In genomic region chr14:54565236-54566151, GRCh38 we compare ENCODE assay signal across 8 cellular contexts. TPM values are rescaled to one million over a fixed set of nuclear protein-coding genes. Genes with fewer than 3 reads are reported as not detected.
DNase-seq lines count a peak whose midpoint lies in the region; ATAC-seq and TF ChIP-seq lines count a peak whose summit lies in the region.

No MANE protein-coding gene starts in this region.

- peaks cover 23% of the 10 kb centered on the region for H3K4me1 Mint-ChIP-seq in activated CD8-positive, alpha-beta T cell treated with anti-CD3 and anti-CD28 coated beads, Interleukin-2, amount 10 ng/mL, durations not matched to agents 7 days and 5 days (ENCODE audit: low read depth)

- peak; percentile 10; the same call in 1 of the 2 replicates for TF ChIP-seq CTCF in AG10803 (conservative IDR thresholded peaks at IDR 0.05; ENCODE audit: low read length)

- DNase-seq in AG10803 (ENCODE audit: low read depth) (peak; percentile 95), NCI-H446 treated with DMSO at 0.1 percent for 48 hours (lab: John Stamatoyannopoulos, UW) (peak; percentile 41), lung microvascular endothelial cell (ENCODE audit: low read depth in 2 of 2) (peak; percentile 92 to 95)
- peak; percentile 83 for DNase-seq in activated CD8-positive, alpha-beta T cell treated with anti-CD3 and anti-CD28 coated beads, Interleukin-2, amount 10 ng/mL, durations not matched to agents 7 days and 5 days
- peak; percentile 78 for DNase-seq in effector CD4-positive, alpha-beta T cell
- peak; percentile 54 to 77 (median 76) for DNase-seq in stimulated activated CD4-positive, alpha-beta T cell treated with anti-CD3 and anti-CD28 coated beads, TNF-alpha, amount 100 ng/mL, for 4 hours (ENCODE audit: low read depth in 3 of 3)

- ATAC-seq in GM18907 (IDR thresholded peaks at IDR 0.05; ENCODE audit: unreplicated experiment) (peak; percentile 59), HG03103 (IDR thresholded peaks at IDR 0.05; ENCODE audit: low read depth, unreplicated experiment) (peak; percentile 41)
- peak; percentile 71 for ATAC-seq in activated CD8-positive, alpha-beta T cell treated with anti-CD3 and anti-CD28 coated beads, Interleukin-2, amount 10 ng/mL, durations not matched to agents 7 days and 5 days

- peak overlapping the region; percentile 83 for H3K4me3 ChIP-seq in AG10803 (ENCODE audit: low read length)

- peak overlapping the region; percentile 67 for H3K27ac Mint-ChIP-seq in activated CD8-positive, alpha-beta T cell treated with anti-CD3 and anti-CD28 coated beads, Interleukin-2, amount 10 ng/mL, durations not matched to agents 7 days and 5 days

- POLR2A ChIA-PET in activated CD8-positive, alpha-beta T cell treated with anti-CD3 and anti-CD28 coated beads, Interleukin-2, amount 10 ng/mL, durations not matched to agents 7 days and 5 days (lab: Charles Lee) = interaction anchor here (1.0 to 3.7 kb wide), 3 partner anchors 208 to 211 kb away, joined by 3 to 20 read pairs (median 13); no protein-coding TSS in a partner anchor

- peak overlapping the region; percentile 70 for H3K4me3 Mint-ChIP-seq in activated CD8-positive, alpha-beta T cell treated with anti-CD3 and anti-CD28 coated beads, Interleukin-2, amount 10 ng/mL, durations not matched to agents 7 days and 5 days

- no peaks in the 10 kb centered on the region for H3K36me3 Mint-ChIP-seq in activated CD8-positive, alpha-beta T cell treated with anti-CD3 and anti-CD28 coated beads, Interleukin-2, amount 10 ng/mL, durations not matched to agents 7 days and 5 days (ENCODE audit: low read depth)

- no peaks in the 10 kb centered on the region for H3K9me3 Mint-ChIP-seq in activated CD8-positive, alpha-beta T cell treated with anti-CD3 and anti-CD28 coated beads, Interleukin-2, amount 10 ng/mL, durations not matched to agents 7 days and 5 days (ENCODE audit: insufficient read depth)

- peaks cover 24% of the 10 kb centered on the region for H3K27me3 Mint-ChIP-seq in activated CD8-positive, alpha-beta T cell treated with anti-CD3 and anti-CD28 coated beads, Interleukin-2, amount 10 ng/mL, durations not matched to agents 7 days and 5 days (ENCODE audit: low read depth)

- CTCF ChIA-PET in activated CD8-positive, alpha-beta T cell treated with anti-CD3 and anti-CD28 coated beads, Interleukin-2, amount 10 ng/mL, durations not matched to agents 7 days and 5 days (lab: Charles Lee) = interaction anchor here (0.5 to 8.7 kb wide), 20 partner anchors 8 to 705 kb away, joined by 3 to 318 read pairs (median 4); partner anchors contain the start of gene CGRRF1

RNA-seq across cellular contexts. Expression of gene SAMD4A, which starts 1.4 kb away (rescaled TPM):
- total RNA-seq in activated CD8-positive, alpha-beta T cell treated with anti-CD3 and anti-CD28 coated beads, Interleukin-2, amount 10 ng/mL, durations not matched to agents 7 days and 5 days = 1 to 10 TPM; 3.6 to 3.9 TPM
- total RNA-seq in lung microvascular endothelial cell = 19.6 and 43.5 TPM in 2 replicates

RNA-seq across cellular contexts. Expression of gene CGRRF1, which starts 55.8 kb away (rescaled TPM):
- 10 to 100 TPM; 13.6 to 13.7 TPM for total RNA-seq in activated CD8-positive, alpha-beta T cell treated with anti-CD3 and anti-CD28 coated beads, Interleukin-2, amount 10 ng/mL, durations not matched to agents 7 days and 5 days
- 10.0 and 13.7 TPM in 2 replicates for total RNA-seq in lung microvascular endothelial cell

Comparison
In these comparisons a context has a peak if more than half of its experiments do, and no peak if none do; other contexts are left out.
1. Peak in every context shown above with its lines: DNase-seq, ATAC-seq and H3K4me3 ChIP-seq.
2. DNase-seq: peak in every context shown above with its lines; median percentile 95 in AG10803; 94 in lung microvascular endothelial cell; 83 in activated CD8-positive, alpha-beta T cell treated with anti-CD3 and anti-CD28 coated beads, Interleukin-2, amount 10 ng/mL, durations not matched to agents 7 days and 5 days; 78 in effector CD4-positive, alpha-beta T cell; 76 in stimulated activated CD4-positive, alpha-beta T cell treated with anti-CD3 and anti-CD28 coated beads, TNF-alpha, amount 100 ng/mL, for 4 hours; 41 in NCI-H446 treated with DMSO at 0.1 percent for 48 hours.